ENCODE assay signal across 12 cellular contexts in genomic region chr2:55985406-55985805, GRCh38.
DNase-seq lines count a peak whose midpoint lies in the region; ATAC-seq and TF ChIP-seq lines count a peak whose summit lies in the region.
"Had no signal": no experiment of that assay in that cellular context is flagged by ENCODE, and none has a peak within 500 bp of the region (broad histone marks: within the 10 kb centered on the region; RNA-seq: fewer than 3 reads in every experiment).

No MANE protein-coding gene starts in this region.

- H3K4me1 Mint-ChIP-seq in activated B cell treated with CpG ODN at 0.5 μM for 24 hours = peaks cover 19% of the 10 kb centered on the region
- H3K4me1 Mint-ChIP-seq in activated T-helper 2 cell treated with anti-CD3 and anti-CD28 coated beads, Interferon-gamma antibody, Interleukin-2, Interleukin-4, amounts not matched to agents 10 μg/mL and 5 μg/mL and 100 μg/mL, durations not matched to agents 14 hours and 24 hours and 36 hours (ENCODE audit: low read depth) = no peaks in the 10 kb centered on the region

- H3K27me3 ChIP-seq in body of pancreas = no peaks in the 10 kb centered on the region
- H3K27me3 ChIP-seq in H7 (ENCODE audit: control insufficient read depth, insufficient read depth, low read length) = no peaks in the 10 kb centered on the region
- H3K27me3 ChIP-seq: tibial nerve had no signal

- peaks cover 2% of the 10 kb centered on the region for H3K27me3 Mint-ChIP-seq in activated B cell treated with CpG ODN at 0.5 μM for 24 hours
- H3K27me3 Mint-ChIP-seq in activated T-helper 2 cell treated with anti-CD3 and anti-CD28 coated beads, Interferon-gamma antibody, Interleukin-2, Interleukin-4, amounts not matched to agents 10 μg/mL and 5 μg/mL and 100 μg/mL, durations not matched to agents 14 hours and 24 hours and 36 hours (ENCODE audit: low read depth) = no peaks in the 10 kb centered on the region

- intact Hi-C loops in activated B cell treated with CpG ODN at 0.5 μM for 24 hours (cut with micrococcal nuclease) (no loop called here), body of pancreas (cut with DNase I) (no loop called here)
- intact Hi-C loops in activated T-helper 2 cell treated with anti-CD3 and anti-CD28 coated beads, Interferon-gamma antibody, Interleukin-2, Interleukin-4, amounts not matched to agents 10 μg/mL and 5 μg/mL and 100 μg/mL, durations not matched to agents 14 hours and 24 hours and 36 hours (cut with micrococcal nuclease) = no loop called here

- H3K4me3 ChIP-seq in body of pancreas (no peak overlapping the region), H7 (ENCODE audit: insufficient read depth, low read depth, low read length) (no peak overlapping the region)
- H3K4me3 ChIP-seq: tibial nerve had no signal

- H3K4me3 Mint-ChIP-seq in activated B cell treated with CpG ODN at 0.5 μM for 24 hours = no peak overlapping the region
- H3K4me3 Mint-ChIP-seq in activated T-helper 2 cell treated with anti-CD3 and anti-CD28 coated beads, Interferon-gamma antibody, Interleukin-2, Interleukin-4, amounts not matched to agents 10 μg/mL and 5 μg/mL and 100 μg/mL, durations not matched to agents 14 hours and 24 hours and 36 hours (ENCODE audit: low read depth) = no peak overlapping the region
- H3K4me3 Mint-ChIP-seq: H9 had no signal

- H3K4me1 ChIP-seq in body of pancreas = no peaks in the 10 kb centered on the region
- H3K4me1 ChIP-seq: tibial nerve had no signal

- CTCF ChIA-PET in activated B cell treated with CpG ODN at 0.5 μM for 24 hours (lab: Charles Lee) = no interaction called here

- POLR2A ChIA-PET in activated B cell treated with CpG ODN at 0.5 μM for 24 hours (lab: Charles Lee) = no interaction called here

- H3K9me3 ChIP-seq in body of pancreas = no peaks in the 10 kb centered on the region
- H3K9me3 ChIP-seq: tibial nerve had no signal

- TF ChIP-seq CTCF in activated B cell treated with CpG ODN at 0.5 μM for 24 hours (IDR thresholded peaks at IDR 0.05) (no peak), body of pancreas (IDR thresholded peaks at IDR 0.05) (no peak)

- no peaks in the 10 kb centered on the region for H3K9me3 Mint-ChIP-seq in activated B cell treated with CpG ODN at 0.5 μM for 24 hours
- no peaks in the 10 kb centered on the region for H3K9me3 Mint-ChIP-seq in activated T-helper 2 cell treated with anti-CD3 and anti-CD28 coated beads, Interferon-gamma antibody, Interleukin-2, Interleukin-4, amounts not matched to agents 10 μg/mL and 5 μg/mL and 100 μg/mL, durations not matched to agents 14 hours and 24 hours and 36 hours
- H3K9me3 Mint-ChIP-seq: H9 had no signal

- H3K36me3 ChIP-seq in body of pancreas (replicated peaks in 1 of 2; ENCODE audit: insufficient read depth in 1 of 2, low read depth in 2 of 2) = no peaks in the 10 kb centered on the region
- no peaks in the 10 kb centered on the region for H3K36me3 ChIP-seq in H7 (replicated peaks; ENCODE audit: control insufficient read depth, insufficient read depth, low read length)
- H3K36me3 ChIP-seq: tibial nerve had no signal

- no peaks in the 10 kb centered on the region for H3K36me3 Mint-ChIP-seq in activated B cell treated with CpG ODN at 0.5 μM for 24 hours (ENCODE audit: low read depth)
- no peaks in the 10 kb centered on the region for H3K36me3 Mint-ChIP-seq in activated T-helper 2 cell treated with anti-CD3 and anti-CD28 coated beads, Interferon-gamma antibody, Interleukin-2, Interleukin-4, amounts not matched to agents 10 μg/mL and 5 μg/mL and 100 μg/mL, durations not matched to agents 14 hours and 24 hours and 36 hours (ENCODE audit: low read depth)

- no peak overlapping the region for H3K27ac ChIP-seq in body of pancreas
- H3K27ac ChIP-seq: tibial nerve had no signal

- DNase-seq in activated B cell treated with CpG ODN at 0.5 μM for 24 hours (no peak), body of pancreas (no peak), H7 (no peak), NCI-H69 (lab: John Stamatoyannopoulos, UW) (no peak)
- DNase-seq in activated T-helper 2 cell treated with anti-CD3 and anti-CD28 coated beads, Interferon-gamma antibody, Interleukin-2, Interleukin-4, amounts not matched to agents 10 μg/mL and 5 μg/mL and 100 μg/mL, durations not matched to agents 14 hours and 24 hours and 36 hours (ENCODE audit: low spot score) = no peak
- DNase-seq: glutamatergic neuron, H9, NCI-H1930 had no signal

- H3K27ac Mint-ChIP-seq in activated B cell treated with CpG ODN at 0.5 μM for 24 hours = no peak overlapping the region
- no peak overlapping the region for H3K27ac Mint-ChIP-seq in activated T-helper 2 cell treated with anti-CD3 and anti-CD28 coated beads, Interferon-gamma antibody, Interleukin-2, Interleukin-4, amounts not matched to agents 10 μg/mL and 5 μg/mL and 100 μg/mL, durations not matched to agents 14 hours and 24 hours and 36 hours
- H3K27ac Mint-ChIP-seq: H9 had no signal

- peak; percentile 98 for ATAC-seq in GM18517 (IDR thresholded peaks at IDR 0.05; ENCODE audit: unreplicated experiment)
- peak; percentile 96 for ATAC-seq in GM21529 (IDR thresholded peaks at IDR 0.05; ENCODE audit: unreplicated experiment)
- ATAC-seq in HG03175 (IDR thresholded peaks at IDR 0.05; ENCODE audit: unreplicated experiment) = peak; percentile 98
- ATAC-seq in activated B cell treated with CpG ODN at 0.5 μM for 24 hours (ENCODE audit: low read depth) = peak; percentile 50
- no peak for ATAC-seq in body of pancreas

- TF ChIP-seq POLR2A in body of pancreas (IDR thresholded peaks at IDR 0.05) = no peak

- WGBS in body of pancreas, 2 donors = 62 to 70% methylated on average over 1 of the region's 1 CpG
